Comparison of ENCODE assay signal across 11 cellular contexts in genomic region chr9:86943223-86943870, GRCh38. TPM values are rescaled to one million over a fixed set of nuclear protein-coding genes. Genes with fewer than 3 reads are reported as not detected.
A peak's percentile ranks its signal among the peaks of the same experiment; 100 is the strongest.
DNase-seq lines count a peak whose midpoint lies in the region; ATAC-seq and TF ChIP-seq lines count a peak whose summit lies in the region.
"Had no signal": no experiment of that assay in that cellular context is flagged by ENCODE, and none has a peak within 500 bp of the region (broad histone marks: within the 10 kb centered on the region; RNA-seq: fewer than 3 reads in every experiment).

No MANE protein-coding gene starts in this region.

- H3K4me1 ChIP-seq in ovary (ENCODE audit: insufficient read depth) = no peaks in the 10 kb centered on the region

- peak; percentile 82 for DNase-seq in DMS153 (lab: John Stamatoyannopoulos, UW)
- DNase-seq in NCI-H2029 (lab: John Stamatoyannopoulos, UW) = peak; percentile 67
- DNase-seq in fibroblast of the aortic adventitia (ENCODE audit: low read depth) = peak; percentile 71
- peak in 2 of 5 donors; percentile 37 to 45 for DNase-seq in ovary
- no peak for DNase-seq in mesenteric fat pad (ENCODE audit: low spot score)
- DNase-seq in AG08395 (ENCODE audit: low spot score) = no peak
- no peak for DNase-seq in activated CD8-positive, alpha-beta memory T cell treated with anti-CD3 and anti-CD28 coated beads for 24 hours
- DNase-seq: CD4-positive, CD25-positive, alpha-beta regulatory T cell; stimulated activated CD4-positive, alpha-beta T cell treated with anti-CD3 and anti-CD28 coated beads, Interleukin-2, amount 100 ng/mL, for 24 hours had no signal

- TF ChIP-seq CTCF in fibroblast of the aortic adventitia (IDR thresholded peaks at IDR 0.05; ENCODE audit: insufficient read depth, low read length) (no peak), ovary (IDR thresholded peaks at IDR 0.05) (no peak)

- no peaks in the 10 kb centered on the region for H3K36me3 ChIP-seq in ovary
- H3K36me3 ChIP-seq: ascending aorta had no signal

- no peak for TF ChIP-seq EP300 in ovary (IDR thresholded peaks at IDR 0.05)

- H3K27me3 ChIP-seq in ovary = no peaks in the 10 kb centered on the region
- H3K27me3 ChIP-seq: ascending aorta had no signal

- H3K9me3 ChIP-seq in ovary = no peaks in the 10 kb centered on the region
- H3K9me3 ChIP-seq: ascending aorta had no signal

- no peak for ATAC-seq in HG02938 (IDR thresholded peaks at IDR 0.05; ENCODE audit: unreplicated experiment)

- 9 to 20% (median 11%) methylated on average over 11 of the region's 11 CpGs for WGBS in ovary, 3 donors

- H3K4me3 ChIP-seq in fibroblast of the aortic adventitia (ENCODE audit: low read depth, low read length) (peak overlapping the region; percentile 92), ovary (peak overlapping the region; percentile 65)

- intact Hi-C loops in ovary (cut with DNase I) = loop anchor here in 3 of 4 donors (10.0 kb wide), 2 partner anchors 121 to 381 kb away; no protein-coding TSS in a partner anchor

- TF ChIP-seq POLR2A in ovary (IDR thresholded peaks at IDR 0.05) = no peak

- peak overlapping the region in 1 of 2 donors; percentile 18 for H3K27ac ChIP-seq in ovary

RNA-seq across cellular contexts. Expression of gene GAS1, which starts 4.0 kb away (rescaled TPM):
- total RNA-seq in fibroblast of the aortic adventitia (ENCODE audit: low replicate concordance) (25.0 and 107 TPM in 2 replicates), ovary (100 to 1,000 TPM in 2 of 7 donors, 10 to 100 TPM in 5; 41.6 to 251 (median 82.3) TPM), mesenteric fat pad (91.5 TPM)
- polyA plus RNA-seq in ovary = 10 to 100 TPM; 30.9 to 71.4 TPM

Comparison
In these comparisons a context has a peak if more than half of its experiments do, and no peak if none do; other contexts are left out.
1. DNase-seq: peak in DMS153 (single experiment), NCI-H2029 (single experiment) and fibroblast of the aortic adventitia (single experiment); none in mesenteric fat pad (single experiment), AG08395 (single experiment) and activated CD8-positive, alpha-beta memory T cell treated with anti-CD3 and anti-CD28 coated beads for 24 hours (single experiment).